23 cellular contexts compared by ENCODE assay signal in the genomic region with DNA sequence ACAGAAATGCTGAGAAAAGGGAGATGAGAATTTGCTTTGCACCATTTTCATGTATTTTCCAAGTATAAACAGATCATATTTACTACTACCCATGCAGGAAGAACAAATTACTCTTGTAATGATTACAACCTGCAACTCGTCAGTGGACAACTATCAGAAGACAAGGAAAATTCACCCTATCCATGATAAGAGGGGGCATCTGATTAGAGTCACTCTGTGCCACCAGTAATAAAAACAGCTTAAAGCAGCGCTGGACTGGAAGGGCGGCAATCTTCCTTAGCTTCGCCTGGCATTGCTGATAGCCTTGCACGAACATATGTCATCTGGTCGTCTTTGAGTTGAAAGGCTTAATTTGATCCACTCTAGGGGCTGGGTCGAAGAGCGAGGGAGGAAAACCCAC.
"Had no signal": no experiment of that assay in that cellular context is flagged by ENCODE, and none has a peak within 500 bp of the region (broad histone marks: within the 10 kb centered on the region; RNA-seq: fewer than 3 reads in every experiment).

No MANE protein-coding gene starts in this region.

- H3K9me3 Mint-ChIP-seq: immature natural killer cell; naive thymus-derived CD8-positive, alpha-beta T cell; stimulated activated memory B cell treated with anti-CD40 and anti-IgM and Interleukin-4, amounts not matched to agents 10 μg/mL and 1 μg/mL and 100 μg/mL, for 72 hours; stimulated activated naive CD8-positive, alpha-beta T cell treated with anti-CD3 and anti-CD28 coated beads, Interleukin-15, amount 100 ng/mL, for 72 hours; type B pancreatic cell had no signal

- H3K27ac Mint-ChIP-seq: immature natural killer cell; stimulated activated memory B cell treated with anti-CD40 and anti-IgM and Interleukin-4, amounts not matched to agents 10 μg/mL and 1 μg/mL and 100 μg/mL, for 72 hours; stimulated activated naive CD8-positive, alpha-beta T cell treated with anti-CD3 and anti-CD28 coated beads, Interleukin-15, amount 100 ng/mL, for 72 hours; type B pancreatic cell had no signal

- DNase-seq: hypothalamus; immature natural killer cell; kidney; left colon; left lung; lower lobe of right lung; mammary epithelial cell; mesenchymal stem cell; naive thymus-derived CD8-positive, alpha-beta T cell; nucleus accumbens; pancreas; posterior cingulate gyrus; retina; right cardiac atrium; spleen; stimulated activated CD4-positive, alpha-beta T cell treated with anti-CD3 and anti-CD28 coated beads, Interleukin-4, amount 100 ng/mL, for 24 hours; stimulated activated naive CD4-positive, alpha-beta T cell treated with Interleukin-2 at 50 U/mL for 16 hours; stimulated activated naive CD8-positive, alpha-beta T cell treated with anti-CD3 and anti-CD28 coated beads, Interleukin-15, amount 100 ng/mL, for 72 hours; substantia nigra; uterus had no signal

- H3K36me3 Mint-ChIP-seq: type B pancreatic cell had no signal

- H3K27me3 Mint-ChIP-seq: naive thymus-derived CD8-positive, alpha-beta T cell; stimulated activated memory B cell treated with anti-CD40 and anti-IgM and Interleukin-4, amounts not matched to agents 10 μg/mL and 1 μg/mL and 100 μg/mL, for 72 hours; stimulated activated naive CD8-positive, alpha-beta T cell treated with anti-CD3 and anti-CD28 coated beads, Interleukin-15, amount 100 ng/mL, for 72 hours had no signal

- H3K4me3 Mint-ChIP-seq: immature natural killer cell; naive thymus-derived CD8-positive, alpha-beta T cell; neural crest cell; stimulated activated memory B cell treated with anti-CD40 and anti-IgM and Interleukin-4, amounts not matched to agents 10 μg/mL and 1 μg/mL and 100 μg/mL, for 72 hours; stimulated activated naive CD8-positive, alpha-beta T cell treated with anti-CD3 and anti-CD28 coated beads, Interleukin-15, amount 100 ng/mL, for 72 hours; type B pancreatic cell had no signal
